In the genomic region with DNA sequence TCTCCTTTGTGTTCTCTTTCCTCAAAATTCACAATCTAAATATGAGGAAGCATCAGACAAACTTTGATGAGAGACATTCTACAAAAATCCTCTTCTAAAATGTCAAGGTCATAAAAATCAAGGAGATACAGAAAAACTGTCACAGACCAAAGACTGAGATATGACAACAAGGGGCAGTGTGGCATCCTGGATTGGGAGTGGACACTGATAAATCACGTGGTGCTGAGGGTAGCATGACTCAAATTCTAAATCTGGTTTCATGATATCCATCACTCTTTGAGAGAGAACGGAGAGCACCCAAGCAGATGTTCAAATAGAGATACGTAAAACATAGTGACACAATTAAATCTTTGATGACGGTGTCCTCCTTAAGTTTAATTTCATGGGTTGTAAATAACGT, we compare ENCODE assay signal across 18 cellular contexts. TPM values are rescaled to one million over a fixed set of nuclear protein-coding genes. Genes with fewer than 3 reads are reported as not detected.
DNase-seq lines count a peak whose midpoint lies in the region; ATAC-seq, FAIRE-seq and TF ChIP-seq lines count a peak whose summit lies in the region.
"Had no signal": no experiment of that assay in that cellular context is flagged by ENCODE, and none has a peak within 500 bp of the region (broad histone marks: within the 10 kb centered on the region; RNA-seq: fewer than 3 reads in every experiment).

No MANE protein-coding gene starts in this region.

- peak overlapping the region; percentile 76 for H2BK5ac ChIP-seq in IMR-90 (ENCODE audit: low read depth, low read length, poor library complexity, severe bottlenecking)
- H2BK5ac ChIP-seq in mesenchymal stem cell (ENCODE audit: low read depth, low read length, poor library complexity, severe bottlenecking): no peak overlapping the region

- H3K27ac ChIP-seq in IMR-90 (ENCODE audit: insufficient read depth, low read length) (peak overlapping the region; percentile 77), K562 (ENCODE audit: extremely low read depth, low read depth, low read length) (no peak overlapping the region), mesenchymal stem cell (ENCODE audit: low read length, poor library complexity, severe bottlenecking) (no peak overlapping the region), substantia nigra (ENCODE audit: low read depth, low read length, poor library complexity, severe bottlenecking) (no peak overlapping the region)
- H3K27ac ChIP-seq: RWPE1 had no signal

- H3K23ac ChIP-seq in IMR-90 (ENCODE audit: low read depth, low read length) (no peak overlapping the region; the same call in 1 of the 2 replicates), mesenchymal stem cell (ENCODE audit: low read length in 2 of 2) (no peak overlapping the region)

- peak overlapping the region; percentile 92 for H2BK20ac ChIP-seq in IMR-90 (ENCODE audit: low read depth, low read length)

- FAIRE-seq in K562 (lab: Jason Lieb, UNC): no peak
- FAIRE-seq: D721Med had no signal

- WGBS in IMR-90 (ENCODE audit: extremely low coverage in 2 of 2, insufficient read length in 1 of 2), 2 experiments: 83% methylated on average over 1 of the region's 5 CpGs; no CpG with 5 or more reads in 1 of the 2 experiments
- 4% methylated on average over 5 of the region's 5 CpGs for WGBS in K562 (ENCODE audit: insufficient coverage, low coverage, missing lambda C conversion rate)
- WGBS in mesenchymal stem cell: 36% methylated on average over 1 of the region's 5 CpGs

- no peak overlapping the region for H3K4me2 ChIP-seq in IMR-90 (ENCODE audit: low read depth, low read length)
- no peak overlapping the region for H3K4me2 ChIP-seq in K562 (ENCODE audit: insufficient read depth, low read length)
- no peak overlapping the region for H3K4me2 ChIP-seq in mesenchymal stem cell (ENCODE audit: low read length, poor library complexity, severe bottlenecking)

- H3K27me3 ChIP-seq in IMR-90 (ENCODE audit: control insufficient read depth, insufficient read depth, low read length) (no peaks in the 10 kb centered on the region), K562 (ENCODE audit: control insufficient read depth in 2 of 2, insufficient read depth in 2 of 2, low read length in 2 of 2) (no peaks in the 10 kb centered on the region), mesenchymal stem cell (ENCODE audit: control insufficient read depth in 1 of 2, insufficient read depth in 1 of 2, low read length in 2 of 2) (no peaks in the 10 kb centered on the region)

- ATAC-seq in IMR-90 (ENCODE audit: low read depth): no peak
- ATAC-seq in K562: no peak
- ATAC-seq: HCT116 had no signal

- H3K36me3 ChIP-seq in IMR-90 (ENCODE audit: control insufficient read depth, insufficient read depth, low read length): no peaks in the 10 kb centered on the region
- H3K36me3 ChIP-seq in K562 (ENCODE audit: control insufficient read depth, insufficient read depth, low read length): no peaks in the 10 kb centered on the region
- H3K36me3 ChIP-seq in mesenchymal stem cell (ENCODE audit: control insufficient read depth in 1 of 2, insufficient read depth in 2 of 2, low read depth in 1 of 2, low read length in 2 of 2): no peaks in the 10 kb centered on the region

- H2BK12ac ChIP-seq in mesenchymal stem cell (ENCODE audit: low read length in 2 of 2): peak overlapping the region in 1 of 2 experiments; percentile 12

- H2BK15ac ChIP-seq in IMR-90 (ENCODE audit: low read depth, low read length) (peak overlapping the region; percentile 90), mesenchymal stem cell (ENCODE audit: low read depth, poor library complexity, severe bottlenecking) (no peak overlapping the region)

- peak overlapping the region; percentile 92 for H3K4ac ChIP-seq in IMR-90 (ENCODE audit: low read depth, low read length)
- H3K4ac ChIP-seq in mesenchymal stem cell (ENCODE audit: low read depth in 1 of 2, low read length in 2 of 2): no peak overlapping the region

- CTCF ChIA-PET in IMR-90 (lab: Yijun Ruan, JAX): no interaction called here
- CTCF ChIA-PET in K562 (lab: Yijun Ruan, JAX; ENCODE audit: low intra/inter-chr PET ratio): no interaction called here

- H3K79me1 ChIP-seq in IMR-90 (ENCODE audit: low read depth in 1 of 2, low read length in 2 of 2) (no peaks in the 10 kb centered on the region), mesenchymal stem cell (replicated peaks; ENCODE audit: low read length, poor library complexity, severe bottlenecking) (no peaks in the 10 kb centered on the region)

- peak overlapping the region; percentile 94 for H2BK120ac ChIP-seq in IMR-90 (ENCODE audit: low read depth, low read length)
- no peak overlapping the region for H2BK120ac ChIP-seq in mesenchymal stem cell (ENCODE audit: low read depth, low read length)

- intact Hi-C loops in IMR-90 (cut with micrococcal nuclease): no loop called here
- intact Hi-C loops in K562 (cut with micrococcal nuclease): no loop called here

- no peak for TF ChIP-seq CTCF in IMR-90 (conservative IDR thresholded peaks at IDR 0.05; ENCODE audit: low read depth, low read length)
- TF ChIP-seq CTCF in K562 (IDR thresholded peaks at IDR 0.05 in 2 of 3, conservative IDR thresholded peaks at IDR 0.05 in 1 of 3; ENCODE audit: insufficient read depth in 2 of 3, low read depth in 1 of 3, low read length in 3 of 3): no peak

- H2AFZ ChIP-seq in IMR-90 (replicated peaks; ENCODE audit: low read length, poor library complexity) (no peak overlapping the region), K562 (ENCODE audit: low read depth, low read length) (no peak overlapping the region), mesenchymal stem cell (ENCODE audit: low read depth, low read length) (no peak overlapping the region)

- H3K18ac ChIP-seq in IMR-90 (ENCODE audit: low read depth, low read length) (peak overlapping the region; percentile 92), mesenchymal stem cell (ENCODE audit: low read depth in 1 of 2, low read length in 2 of 2) (no peak overlapping the region)

- dilution Hi-C loops in IMR-90 (cut with HindIII; ENCODE audit: low sequenced_read_pairs, unreplicated experiment): no loop called here

- H3K4me1 ChIP-seq in IMR-90 (ENCODE audit: control insufficient read depth, insufficient read depth, low read length) (peaks cover 5% of the 10 kb centered on the region), K562 (replicated peaks in 1 of 2; ENCODE audit: control insufficient read depth in 2 of 2, insufficient read depth in 2 of 2, low read length in 2 of 2) (no peaks in the 10 kb centered on the region), mesenchymal stem cell (ENCODE audit: control insufficient read depth, insufficient read depth, low read depth, low read length) (no peaks in the 10 kb centered on the region)

- H4K91ac ChIP-seq in IMR-90 (ENCODE audit: insufficient read depth, low read depth, low read length) (peak overlapping the region; percentile 67), mesenchymal stem cell (ENCODE audit: low read length) (no peak overlapping the region)

- H4K8ac ChIP-seq in IMR-90 (ENCODE audit: low read depth in 2 of 2, low read length in 2 of 2): peak overlapping the region; percentile 39 to 57; a peak in 3 of 4 replicates
- H4K8ac ChIP-seq in mesenchymal stem cell (ENCODE audit: low read length): no peak overlapping the region

- no peaks in the 10 kb centered on the region for H3K79me2 ChIP-seq in K562 (ENCODE audit: control insufficient read depth, insufficient read depth, low read length)

- H4K20me1 ChIP-seq in IMR-90 (ENCODE audit: insufficient read depth, low read length): no peaks in the 10 kb centered on the region
- no peaks in the 10 kb centered on the region for H4K20me1 ChIP-seq in K562 (replicated peaks; ENCODE audit: control insufficient read depth, insufficient read depth, low read length)

- H2AK5ac ChIP-seq in IMR-90 (ENCODE audit: low read depth, low read length): peak overlapping the region; percentile 95; the same call in 1 of the 2 replicates
- no peak overlapping the region for H2AK5ac ChIP-seq in mesenchymal stem cell (ENCODE audit: low read length, severe bottlenecking)

- TF ChIP-seq EP300 in K562 (IDR thresholded peaks at IDR 0.05; ENCODE audit: low read length): no peak

- BruUV-seq in IMR-90 (replicated peaks; lab: Mats Ljungman, UMichigan) (no TSS peak), K562 (replicated peaks; lab: Mats Ljungman, UMichigan) (no TSS peak)

- no peak overlapping the region; the same call in 1 of the 2 replicates for H3K9ac ChIP-seq in IMR-90 (ENCODE audit: low read depth, low read length)
- no peak overlapping the region for H3K9ac ChIP-seq in K562 (ENCODE audit: insufficient read depth in 1 of 2, low read depth in 2 of 2, low read length in 2 of 2)
- H3K9ac ChIP-seq in mesenchymal stem cell (ENCODE audit: low read length): no peak overlapping the region

- in situ Hi-C loops in IMR-90 (cut with MboI; ENCODE audit: low sequenced_read_pairs): no loop called here
- in situ Hi-C loops in K562 (cut with MboI): no loop called here

- H2AK9ac ChIP-seq in IMR-90 (replicated peaks; ENCODE audit: low read depth, low read length, poor library complexity): no peak overlapping the region

- TF ChIP-seq RAD21 in IMR-90 (IDR thresholded peaks at IDR 0.05; ENCODE audit: low read length) (no peak), K562 (CRISPR knock-in tag; conservative IDR thresholded peaks at IDR 0.05 in 1 of 2, IDR thresholded peaks at IDR 0.05 in 1 of 2) (no peak)

- DNase-seq in CD1c-positive myeloid dendritic cell (ENCODE audit: extremely low spot score) (peak; percentile 13), IMR-90 (no peak), K562 (ENCODE audit: extremely low read depth in 1 of 4, low spot score in 3 of 4) (no peak), mesenchymal stem cell (peak; percentile 22), LoVo (ENCODE audit: low spot score) (no peak), substantia nigra (lab: John Stamatoyannopoulos, UW) (no peak), superior temporal gyrus (ENCODE audit: extremely low spot score) (no peak)
- DNase-seq: ACHN, C1 segment of cervical spinal cord, NCI-H1417 treated with DMSO at 0.1 percent for 48 hours, NCI-H187 treated with DMSO at 0.1 percent for 48 hours, NCI-H2227 treated with DMSO at 0.1 percent for 48 hours, NCI-H510A treated with DMSO at 0.1 percent for 48 hours, SW 1271 had no signal

- TF ChIP-seq POLR2A in IMR-90 (IDR thresholded peaks at IDR 0.05; ENCODE audit: low read depth, low read length) (no peak), K562 (conservative IDR thresholded peaks at IDR 0.05) (no peak)

- H3K56ac ChIP-seq in IMR-90 (ENCODE audit: extremely low read depth, insufficient read depth, low read length): 0 out of 2 replicates have a peak overlapping the region, but pooled peaks have one; percentile 61

- POLR2A ChIA-PET in IMR-90 (lab: Charles Lee; ENCODE audit: unreplicated experiment): no interaction called here
- POLR2A ChIA-PET in K562 (lab: Yijun Ruan, JAX): no interaction called here

- H4K5ac ChIP-seq in IMR-90 (ENCODE audit: low read depth, low read length): peak overlapping the region; percentile 57; the same call in 1 of the 2 replicates

- H3K4me3 ChIP-seq in IMR-90 (ENCODE audit: insufficient read depth, low read depth, low read length): no peak overlapping the region
- H3K4me3 ChIP-seq in K562: no peak overlapping the region
- no peak overlapping the region for H3K4me3 ChIP-seq in mesenchymal stem cell (ENCODE audit: insufficient read depth in 1 of 2, low read depth in 1 of 2, low read length in 2 of 2)

- H3K14ac ChIP-seq in IMR-90 (replicated peaks; ENCODE audit: low read depth, low read length) (peak overlapping the region; percentile 69; the same call in 1 of the 2 replicates), mesenchymal stem cell (ENCODE audit: low read length in 2 of 2) (no peak overlapping the region)

- no peaks in the 10 kb centered on the region for H3K9me3 ChIP-seq in IMR-90 (ENCODE audit: control insufficient read depth, insufficient read depth, low read length)
- H3K9me3 ChIP-seq in K562 (replicated peaks; ENCODE audit: control insufficient read depth, insufficient read depth, low read depth, low read length): no peaks in the 10 kb centered on the region
- H3K9me3 ChIP-seq in mesenchymal stem cell (ENCODE audit: control insufficient read depth, low read length): no peaks in the 10 kb centered on the region

- H3K9me1 ChIP-seq in IMR-90 (ENCODE audit: insufficient read depth, low read length) (peaks cover 9% of the 10 kb centered on the region; the same call in 1 of the 2 replicates), K562 (ENCODE audit: control insufficient read depth, insufficient read depth, low read length) (no peaks in the 10 kb centered on the region)

RNA-seq across cellular contexts. Expression of gene CARD18, which starts 13.0 kb away (rescaled TPM):
- total RNA-seq in IMR-90 (2012; rRNA removed) (not detected in 2 replicates), K562 (2014; rRNA removed) (3.5 and 4.9 TPM in 2 replicates), K562 (2014; rRNA removed; fragmentation: Illumina TruSeq; extraction: Trizol) (3.0 and 4.2 TPM in 2 replicates), K562 (2015; rRNA removed; fragmentation: Illumina TruSeq; extraction: Trizol) (4.3 and 4.7 TPM in 2 replicates), K562 (2021) (3.2 and 3.5 TPM in 2 replicates)
- polyA plus RNA-seq in IMR-90 (2012; rRNA removed) (not detected in 2 replicates), K562 (2011; rRNA removed) (2.4 and 3.1 TPM in 2 replicates), K562 (2014; fragmentation: Illumina TruSeq; extraction: Trizol) (1.5 and 1.6 TPM in 2 replicates), K562 (2014; fragmentation: Nextera tagmentation; extraction: Ambion mirVana) (1 to 10 TPM; 1.5 to 1.9 TPM), K562 (2014; rRNA removed) (2.9 TPM in 2 replicates)
- polyA plus RNA-seq in IMR-90 (2012; cell fraction: cytosol; rRNA removed): not detected in 2 replicates
- polyA plus RNA-seq in IMR-90 (2012; cell fraction: nucleus; rRNA removed; ENCODE audit: low replicate concordance): not detected in 2 replicates
- 17.4 and 23.8 TPM in 2 replicates for total RNA-seq in K562 (2011; cell fraction: chromatin; rRNA removed; ENCODE audit: low replicate concordance)
- total RNA-seq in K562 (2011; cell fraction: nucleolus; rRNA removed): 17.2 and 19.9 TPM in 2 replicates
- total RNA-seq in K562 (2011; cell fraction: nucleoplasm; rRNA removed): 22.5 and 28.1 TPM in 2 replicates
- polyA plus RNA-seq in K562 (2011; cell fraction: cytosol; rRNA removed): 1.6 and 2.2 TPM in 2 replicates
- polyA plus RNA-seq in K562 (2011; cell fraction: nucleus; rRNA removed): 7.2 and 7.7 TPM in 2 replicates
- 1.7 and 2.7 TPM in 2 replicates for polyA plus RNA-seq in K562 (2012)
- polyA minus RNA-seq in K562 (2011; rRNA and poly(A)+ RNA removed): 9.5 and 10.6 TPM in 2 replicates
- polyA minus RNA-seq in K562 (2011; cell fraction: cytosol; rRNA and poly(A)+ RNA removed): 2.1 and 4.2 TPM in 2 replicates
- polyA minus RNA-seq in K562 (2011; cell fraction: nucleus; rRNA and poly(A)+ RNA removed): 43.3 and 44.3 TPM in 2 replicates
- not detected for polyA plus RNA-seq in mesenchymal stem cell (2013, experiment 1 of 2)
- polyA plus RNA-seq in mesenchymal stem cell (2013, experiment 2 of 2): not detected
- total RNA-seq: SK-MEL-5 had no signal

Comparison
In these comparisons a context has a peak if more than half of its experiments do, and no peak if none do; other contexts are left out.
1. DNase-seq: peak in CD1c-positive myeloid dendritic cell (single experiment) and mesenchymal stem cell (single experiment); none in IMR-90 (single experiment), K562 (0 of 4), LoVo (single experiment), substantia nigra (0 of 49) and superior temporal gyrus (single experiment).